ENCODE assay signal across 1 cellular context in genomic region chr15:38622908-38623307, GRCh38.
TF ChIP-seq lines count a peak whose summit lies in the region.

No MANE protein-coding gene starts in this region.

TF ChIP-seq in GM12878, 131 proteins besides CTCF, POLR2A, EP300 and RAD21 (continued from another document):
- no peak for TF ChIP-seq IRF3 (IDR thresholded peaks at IDR 0.05)
- no peak for TF ChIP-seq NR2C1 (IDR thresholded peaks at IDR 0.05)
- no peak for TF ChIP-seq KLF5 (IDR thresholded peaks at IDR 0.05; ENCODE audit: partially characterized antibody)
- no peak for TF ChIP-seq MEF2A (IDR thresholded peaks at IDR 0.05; ENCODE audit: insufficient read depth, low read depth, low read length)
- no peak for TF ChIP-seq PML (IDR thresholded peaks at IDR 0.05; ENCODE audit: low read length)
- TF ChIP-seq TCF3 (IDR thresholded peaks at IDR 0.05; ENCODE audit: borderline replicate concordance, insufficient read depth, low read depth, low read length) = no peak
- TF ChIP-seq STAT1 (conservative IDR thresholded peaks at IDR 0.05) = no peak
- no peak for TF ChIP-seq ZSCAN29 (IDR thresholded peaks at IDR 0.05)
- TF ChIP-seq ZNF592 (IDR thresholded peaks at IDR 0.05) = no peak
